Comparison of ENCODE assay signal across 8 cellular contexts in genomic region chr11:102345923-102346322, GRCh38. TPM values are rescaled to one million over a fixed set of nuclear protein-coding genes. Genes with fewer than 3 reads are reported as not detected.
A peak's percentile ranks its signal among the peaks of the same experiment; 100 is the strongest.
DNase-seq lines count a peak whose midpoint lies in the region; ATAC-seq and TF ChIP-seq lines count a peak whose summit lies in the region.

No MANE protein-coding gene starts in this region.

- CTCF ChIA-PET in A673 (lab: Charles Lee) = no interaction called here

- DNase-seq in A673 (ENCODE audit: low spot score) (peak; percentile 78), HCEC 1CT (peak; percentile 78), fibroblast of the aortic adventitia (ENCODE audit: low read depth) (peak; percentile 37), retinal pigment epithelial cell (ENCODE audit: low read depth) (no peak), superior temporal gyrus (ENCODE audit: extremely low spot score) (no peak), MV-4-11 (lab: John Stamatoyannopoulos, UW) (no peak)

- H3K36me3 ChIP-seq in A673 (ENCODE audit: insufficient read depth, low read length, poor library complexity, severe bottlenecking) = peaks cover 3% of the 10 kb centered on the region

- H3K27ac ChIP-seq in A673 (ENCODE audit: low read depth, low read length, poor library complexity, severe bottlenecking) (peak overlapping the region; percentile 94), VCaP (peak overlapping the region; percentile 95)

- POLR2A ChIA-PET in A673 (lab: Charles Lee; ENCODE audit: low non-redundant PET) = no interaction called here

- ATAC-seq in GM18517 (IDR thresholded peaks at IDR 0.05; ENCODE audit: unreplicated experiment) = no peak

- intact Hi-C loops in A673 (cut with micrococcal nuclease; ENCODE audit: unreplicated experiment) = loop anchor here (2.0 to 5.0 kb wide), 2 partner anchors 106 to 235 kb away; partner anchors contain the start of genes TMEM123 and YAP1

- no peaks in the 10 kb centered on the region for H3K9me3 ChIP-seq in A673 (ENCODE audit: low read depth, low read length, poor library complexity, severe bottlenecking)

- no TSS peak for BruUV-seq in A673 (replicated peaks; lab: Mats Ljungman, UMichigan)

- TF ChIP-seq CTCF in A673 (conservative IDR thresholded peaks at IDR 0.05; ENCODE audit: low read depth, low read length) = no peak
- no peak for TF ChIP-seq CTCF in VCaP (conservative IDR thresholded peaks at IDR 0.05)
- no peak for TF ChIP-seq CTCF in fibroblast of the aortic adventitia (IDR thresholded peaks at IDR 0.05; ENCODE audit: insufficient read depth, low read length)
- TF ChIP-seq CTCF in retinal pigment epithelial cell (conservative IDR thresholded peaks at IDR 0.05; ENCODE audit: low read depth, low read length) = no peak

- no peaks in the 10 kb centered on the region for H3K27me3 ChIP-seq in A673 (replicated peaks; ENCODE audit: insufficient read depth, low read depth, low read length, poor library complexity)

- peaks cover 7% of the 10 kb centered on the region for H3K4me1 ChIP-seq in A673 (ENCODE audit: insufficient read depth, low read length, poor library complexity, severe bottlenecking)

- H3K4me3 ChIP-seq in A673 (ENCODE audit: low read depth, low read length, poor library complexity, severe bottlenecking) = peak overlapping the region; percentile 59
- peak overlapping the region; percentile 87 for H3K4me3 ChIP-seq in fibroblast of the aortic adventitia (ENCODE audit: low read depth, low read length)
- H3K4me3 ChIP-seq in retinal pigment epithelial cell (ENCODE audit: low read length) = peak overlapping the region; percentile 91

RNA-seq across cellular contexts. Expression of gene BIRC2, which starts 1.1 kb away (rescaled TPM):
- total RNA-seq in A673 (2021) (32.0 and 36.3 TPM in 2 replicates), fibroblast of the aortic adventitia (ENCODE audit: low replicate concordance) (68.7 and 75.3 TPM in 2 replicates)

RNA-seq across cellular contexts. Expression of gene BIRC3, which starts 28.6 kb away (rescaled TPM):
- total RNA-seq in A673 (2021) = 2.5 and 2.8 TPM in 2 replicates
- 0.16 and 2.4 TPM in 2 replicates for total RNA-seq in fibroblast of the aortic adventitia (ENCODE audit: low replicate concordance)

Comparison
In these comparisons a context has a peak if more than half of its experiments do, and no peak if none do; other contexts are left out.
1. DNase-seq: peak in A673 (single experiment), HCEC 1CT (single experiment) and fibroblast of the aortic adventitia (single experiment); none in retinal pigment epithelial cell (single experiment), superior temporal gyrus (single experiment) and MV-4-11 (single experiment).
2. Peak in every context shown above with its lines, with median percentiles within 50 percentile points of each other: H3K4me3 ChIP-seq.